In the genomic region with DNA sequence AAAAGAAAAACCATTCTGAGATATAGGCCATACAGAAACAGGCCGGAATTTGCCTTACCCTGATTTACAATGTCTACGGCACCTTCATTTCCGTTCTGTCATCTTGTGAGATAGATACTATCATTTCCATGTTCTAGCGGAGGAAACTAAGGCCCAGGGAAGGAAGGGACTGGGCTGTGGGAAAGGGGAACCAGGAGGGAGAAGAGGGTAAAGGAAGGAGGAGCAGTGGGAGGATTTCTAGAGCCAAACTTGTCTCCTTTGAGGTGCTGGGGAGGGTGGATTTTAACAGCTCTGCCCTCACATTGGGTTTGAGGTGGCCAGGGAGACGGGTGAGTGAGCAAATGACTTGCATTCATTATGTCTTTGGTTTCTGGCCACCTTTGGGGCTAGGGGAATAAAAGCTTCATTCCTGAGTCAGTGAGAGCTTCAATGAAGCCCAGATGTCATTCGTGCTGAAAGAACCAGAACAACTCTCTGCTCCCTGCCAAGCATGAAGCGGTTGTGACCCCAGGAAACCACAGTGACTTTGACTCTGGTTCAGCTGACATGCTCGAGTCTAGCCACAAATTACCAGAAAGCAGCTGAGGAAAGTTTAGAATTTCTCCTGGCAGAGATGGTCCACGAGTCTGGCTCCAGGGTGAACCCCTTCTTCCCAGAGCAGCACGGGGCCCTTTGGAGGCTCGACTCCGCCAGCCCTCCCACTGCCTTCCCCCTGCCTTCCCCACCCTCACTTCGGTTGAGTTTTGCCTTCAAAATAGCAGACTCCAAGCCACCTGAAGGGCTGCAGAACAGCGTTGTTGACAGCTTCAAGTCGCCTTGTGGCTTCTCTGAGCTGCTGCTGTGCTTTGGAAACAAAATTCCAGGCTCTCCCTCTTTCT, we compare ENCODE assay signal across 10 cellular contexts. TPM values are rescaled to one million over a fixed set of nuclear protein-coding genes. Genes with fewer than 3 reads are reported as not detected.
DNase-seq lines count a peak whose midpoint lies in the region; ATAC-seq and TF ChIP-seq lines count a peak whose summit lies in the region.
"Had no signal": no experiment of that assay in that cellular context is flagged by ENCODE, and none has a peak within 500 bp of the region (broad histone marks: within the 10 kb centered on the region; RNA-seq: fewer than 3 reads in every experiment).

No MANE protein-coding gene starts in this region.

- peak overlapping the region; percentile 11; the same call in 1 of the 2 replicates for H3K4me2 ChIP-seq in DND-41 (ENCODE audit: insufficient read depth, low read length)
- H3K4me2 ChIP-seq in mesenchymal stem cell (ENCODE audit: low read length, poor library complexity, severe bottlenecking) = no peak overlapping the region
- H3K4me2 ChIP-seq in trophoblast cell (ENCODE audit: low read length) = no peak overlapping the region

- H2BK5ac ChIP-seq in mesenchymal stem cell (ENCODE audit: low read depth, low read length, poor library complexity, severe bottlenecking) (no peak overlapping the region), trophoblast cell (ENCODE audit: low read depth, low read length, poor library complexity) (no peak overlapping the region)

- H3K4me1 ChIP-seq in DND-41 (ENCODE audit: insufficient read depth, low read length) (peaks cover 19% of the 10 kb centered on the region), mesenchymal stem cell (ENCODE audit: control insufficient read depth, insufficient read depth, low read depth, low read length) (peaks cover 26% of the 10 kb centered on the region), trophoblast cell (ENCODE audit: control insufficient read depth in 1 of 2, insufficient read depth in 2 of 2, low read length in 2 of 2) (no peaks in the 10 kb centered on the region), testis (no peaks in the 10 kb centered on the region)

- TF ChIP-seq CTCF in DND-41 (IDR thresholded peaks at IDR 0.05; ENCODE audit: borderline replicate concordance, extremely low read depth, low read length, poor library complexity, severe bottlenecking) (no peak), testis (IDR thresholded peaks at IDR 0.05) (no peak)

- H3K14ac ChIP-seq in mesenchymal stem cell (ENCODE audit: low read length in 2 of 2) (no peak overlapping the region), trophoblast cell (ENCODE audit: low read length) (no peak overlapping the region)

- H4K8ac ChIP-seq in mesenchymal stem cell (ENCODE audit: low read length) (no peak overlapping the region), trophoblast cell (ENCODE audit: low read depth, low read length) (no peak overlapping the region)

- H3K18ac ChIP-seq in mesenchymal stem cell (ENCODE audit: low read depth in 1 of 2, low read length in 2 of 2) = no peak overlapping the region
- H3K18ac ChIP-seq in trophoblast cell (ENCODE audit: low read length) = no peak overlapping the region

- DNase-seq in DND-41 = peak; percentile 55
- peak; percentile 63 for DNase-seq in activated CD8-positive, alpha-beta memory T cell treated with anti-CD3 and anti-CD28 coated beads, Interleukin-2, amount 50 U/mL, for 48 hours
- DNase-seq in mesenchymal stem cell = peak; percentile 18
- no peak for DNase-seq in posterior vena cava (ENCODE audit: low spot score)
- no peak for DNase-seq in trophoblast cell
- no peak for DNase-seq in testis

- peak overlapping the region; percentile 16; the same call in 1 of the 2 replicates for H3K9ac ChIP-seq in DND-41 (ENCODE audit: low read depth, low read length)
- H3K9ac ChIP-seq in mesenchymal stem cell (ENCODE audit: low read length) = peak overlapping the region; percentile 44
- no peak overlapping the region for H3K9ac ChIP-seq in trophoblast cell (ENCODE audit: low read length)

- H2AFZ ChIP-seq in DND-41 (ENCODE audit: low read depth, low read length) (peak overlapping the region; percentile 54), mesenchymal stem cell (ENCODE audit: low read depth, low read length) (no peak overlapping the region), trophoblast cell (ENCODE audit: insufficient read depth, low read length, poor library complexity) (no peak overlapping the region)

- no peaks in the 10 kb centered on the region for H4K20me1 ChIP-seq in DND-41 (ENCODE audit: insufficient read depth, low read length)

- H3K36me3 ChIP-seq in DND-41 (ENCODE audit: insufficient read depth, low read length) (no peaks in the 10 kb centered on the region), mesenchymal stem cell (ENCODE audit: control insufficient read depth in 1 of 2, insufficient read depth in 2 of 2, low read depth in 1 of 2, low read length in 2 of 2) (peaks cover 0 to 6% of the 10 kb centered on the region in 2 experiments), trophoblast cell (ENCODE audit: control insufficient read depth in 1 of 2, insufficient read depth in 2 of 2, low read length in 2 of 2) (no peaks in the 10 kb centered on the region), testis (ENCODE audit: low read depth, missing control alignments) (no peaks in the 10 kb centered on the region)

- H2BK15ac ChIP-seq in mesenchymal stem cell (ENCODE audit: low read depth, poor library complexity, severe bottlenecking) = no peak overlapping the region

- H3K23ac ChIP-seq in mesenchymal stem cell (ENCODE audit: low read length in 2 of 2) (no peak overlapping the region), trophoblast cell (ENCODE audit: low read length) (no peak overlapping the region)

- H2BK12ac ChIP-seq in mesenchymal stem cell (ENCODE audit: low read length in 2 of 2) (no peak overlapping the region), trophoblast cell (ENCODE audit: low read length) (no peak overlapping the region)

- peak; percentile 94 for ATAC-seq in DND-41 (ENCODE audit: insufficient read depth, low read depth)
- peak; percentile 74 for ATAC-seq in HG02623 (IDR thresholded peaks at IDR 0.05; ENCODE audit: unreplicated experiment)
- ATAC-seq in GM19351 (IDR thresholded peaks at IDR 0.05; ENCODE audit: unreplicated experiment) = no peak

- intact Hi-C loops in posterior vena cava (cut with DNase I) = no loop called here
- intact Hi-C loops in testis (cut with DNase I; ENCODE audit: low total_unique reads) = no loop called here

- no peak overlapping the region for H4K12ac ChIP-seq in trophoblast cell (ENCODE audit: low read depth, low read length)

- no peaks in the 10 kb centered on the region for H3K9me3 ChIP-seq in DND-41 (ENCODE audit: insufficient read depth, low read length, severe bottlenecking)
- H3K9me3 ChIP-seq in mesenchymal stem cell (ENCODE audit: control insufficient read depth, low read length) = no peaks in the 10 kb centered on the region
- no peaks in the 10 kb centered on the region for H3K9me3 ChIP-seq in trophoblast cell (ENCODE audit: insufficient read depth, low read depth, low read length)
- H3K9me3 ChIP-seq in testis = no peaks in the 10 kb centered on the region

- H3K79me1 ChIP-seq in mesenchymal stem cell (replicated peaks; ENCODE audit: low read length, poor library complexity, severe bottlenecking) (peaks cover 16% of the 10 kb centered on the region), trophoblast cell (ENCODE audit: low read length) (no peaks in the 10 kb centered on the region)

- 69% methylated on average over 14 of the region's 15 CpGs for WGBS in mesenchymal stem cell
- WGBS in trophoblast cell (ENCODE audit: extremely low coverage, insufficient coverage, insufficient read length) = no CpG with 5 or more reads among the region's 15 CpGs
- 77 to 79% methylated on average over 15 of the region's 15 CpGs for WGBS in testis, 2 donors

- H2BK120ac ChIP-seq in mesenchymal stem cell (ENCODE audit: low read depth, low read length) (no peak overlapping the region), trophoblast cell (ENCODE audit: insufficient read depth, low read length, poor library complexity) (no peak overlapping the region)

- H3K4me3 ChIP-seq in DND-41 (ENCODE audit: low read depth in 1 of 2, low read length in 2 of 2) (no peak overlapping the region), mesenchymal stem cell (ENCODE audit: insufficient read depth in 1 of 2, low read depth in 1 of 2, low read length in 2 of 2) (peak overlapping the region in 1 of 2 experiments; percentile 22), trophoblast cell (ENCODE audit: low read depth, low read length) (no peak overlapping the region), testis (no peak overlapping the region)

- H3K79me2 ChIP-seq in DND-41 (ENCODE audit: insufficient read depth, low read length) (no peaks in the 10 kb centered on the region), trophoblast cell (ENCODE audit: control insufficient read depth, insufficient read depth, low read length, poor library complexity) (no peaks in the 10 kb centered on the region)

- peak overlapping the region; percentile 45 for H3K27ac ChIP-seq in DND-41 (ENCODE audit: low read length)
- H3K27ac ChIP-seq in mesenchymal stem cell (ENCODE audit: low read length, poor library complexity, severe bottlenecking) = peak overlapping the region; percentile 11
- no peak overlapping the region for H3K27ac ChIP-seq in trophoblast cell (ENCODE audit: low read depth, low read length)
- no peak overlapping the region for H3K27ac ChIP-seq in testis
- H3K27ac ChIP-seq: epithelial cell of prostate, HL-60 had no signal

- H3K27me3 ChIP-seq in DND-41 (ENCODE audit: insufficient read depth, low read length, poor library complexity) (no peaks in the 10 kb centered on the region), mesenchymal stem cell (ENCODE audit: control insufficient read depth in 1 of 2, insufficient read depth in 1 of 2, low read length in 2 of 2) (peaks cover 0 to 73% of the 10 kb centered on the region in 2 experiments), trophoblast cell (ENCODE audit: insufficient read depth, low read length) (no peaks in the 10 kb centered on the region), testis (no peaks in the 10 kb centered on the region)

- H2AK5ac ChIP-seq in mesenchymal stem cell (ENCODE audit: low read length, severe bottlenecking) (peak overlapping the region; percentile 34), trophoblast cell (ENCODE audit: low read length) (no peak overlapping the region)

- H3K4ac ChIP-seq in mesenchymal stem cell (ENCODE audit: low read depth in 1 of 2, low read length in 2 of 2) (no peak overlapping the region), trophoblast cell (ENCODE audit: low read depth, low read length) (no peak overlapping the region)

- TF ChIP-seq POLR2A in testis (IDR thresholded peaks at IDR 0.05) = no peak

- H4K91ac ChIP-seq in mesenchymal stem cell (ENCODE audit: low read length) (no peak overlapping the region), trophoblast cell (ENCODE audit: low read depth, low read length) (no peak overlapping the region)

RNA-seq across cellular contexts. Expression of a gene that starts 3.8 kb away (rescaled TPM):
- polyA plus RNA-seq in mesenchymal stem cell (2013, experiment 1 of 2) = 101 TPM
- polyA plus RNA-seq in mesenchymal stem cell (2013, experiment 2 of 2) = 99.5 TPM
- 1,000 to 10,000 TPM; 2,422 to 4,458 TPM for total RNA-seq in posterior vena cava
- polyA plus RNA-seq in trophoblast cell (2013) = 5.7 and 5.8 TPM in 2 replicates
- total RNA-seq in testis = 1 to 10 TPM; 1.3 to 2.7 TPM
- polyA plus RNA-seq in testis (ENCODE audit: insufficient read depth, low read depth, low replicate concordance) = 93.4 TPM

RNA-seq across cellular contexts. Expression of a gene that starts 30.1 kb away (rescaled TPM):
- polyA plus RNA-seq in mesenchymal stem cell (2013, experiment 1 of 2) = 115 TPM
- polyA plus RNA-seq in mesenchymal stem cell (2013, experiment 2 of 2) = 112 TPM
- 10 to 100 TPM; 36.1 to 41.9 TPM for total RNA-seq in posterior vena cava
- 94.1 and 96.1 TPM in 2 replicates for polyA plus RNA-seq in trophoblast cell (2013)
- 10 to 100 TPM; 91.0 to 93.9 TPM for total RNA-seq in testis
- polyA plus RNA-seq in testis (ENCODE audit: insufficient read depth, low read depth, low replicate concordance) = 87.7 TPM

Comparison
In these comparisons a context has a peak if more than half of its experiments do, and no peak if none do; other contexts are left out.
1. DNase-seq: peak in DND-41 (single experiment), activated CD8-positive, alpha-beta memory T cell treated with anti-CD3 and anti-CD28 coated beads, Interleukin-2, amount 50 U/mL, for 48 hours (single experiment) and mesenchymal stem cell (single experiment); none in posterior vena cava (single experiment), trophoblast cell (0 of 2) and testis (single experiment).
2. H3K27ac ChIP-seq: peak in DND-41 (single experiment) and mesenchymal stem cell (single experiment); none in trophoblast cell (single experiment) and testis (0 of 2).
3. RNA of a gene that starts 3.8 kb away (total RNA-seq): 2,422 to 4,458 TPM in posterior vena cava; 1.3 to 2.7 TPM in testis; every median in the first group is over 100 times any median in the second.